ENCODE assay signal across 1 cellular context in the genomic region with DNA sequence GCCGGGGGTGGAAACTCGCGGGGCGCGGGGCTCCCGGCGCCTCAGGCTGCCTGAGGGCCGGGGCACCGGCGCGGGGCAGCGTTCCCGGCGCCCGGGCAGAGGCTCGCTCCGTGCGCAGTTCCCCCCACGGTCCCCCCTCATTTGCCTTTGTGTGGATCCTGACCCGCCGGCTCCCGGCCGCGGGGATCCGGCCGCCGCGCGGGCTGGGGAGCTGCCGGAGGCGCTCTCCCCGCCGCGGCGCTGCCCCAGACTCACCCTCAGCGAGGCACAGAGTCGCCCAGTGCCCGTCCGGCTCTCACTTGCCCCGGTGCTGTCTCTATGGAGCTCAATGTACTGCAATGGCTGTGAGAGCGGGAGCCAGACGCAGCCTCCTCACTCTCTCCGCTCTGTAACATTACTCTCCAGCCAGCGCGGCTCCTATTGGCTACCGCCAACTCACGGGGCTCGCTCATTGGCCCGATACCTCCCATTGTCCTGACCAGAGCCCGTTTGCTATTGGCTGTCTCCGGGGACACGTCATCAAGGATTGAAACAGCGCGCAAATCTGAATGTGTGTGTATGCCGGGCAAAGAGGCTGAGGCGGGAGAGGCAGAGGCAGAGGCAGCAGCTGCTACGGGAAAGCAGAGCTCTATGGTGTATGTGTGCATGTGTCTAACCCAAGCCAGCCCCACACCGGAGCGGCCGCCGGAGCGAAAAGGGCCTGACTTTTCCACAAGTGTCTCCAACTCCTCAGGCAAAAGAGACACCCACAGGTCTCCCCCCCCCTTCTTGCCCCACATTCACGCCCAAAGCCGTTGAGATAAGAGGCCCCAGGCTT.
TF ChIP-seq lines count a peak whose summit lies in the region.

HMGB1 (minus strand) TSS at position 396 of the 817 bp plus-strand sequence. CDS start 2,256 bp downstream, outside the sequence.

TF ChIP-seq in HepG2, 621 proteins besides CTCF, POLR2A, EP300 and RAD21 (continued from another document and continues in another):
- TF ChIP-seq, protein P1, sequence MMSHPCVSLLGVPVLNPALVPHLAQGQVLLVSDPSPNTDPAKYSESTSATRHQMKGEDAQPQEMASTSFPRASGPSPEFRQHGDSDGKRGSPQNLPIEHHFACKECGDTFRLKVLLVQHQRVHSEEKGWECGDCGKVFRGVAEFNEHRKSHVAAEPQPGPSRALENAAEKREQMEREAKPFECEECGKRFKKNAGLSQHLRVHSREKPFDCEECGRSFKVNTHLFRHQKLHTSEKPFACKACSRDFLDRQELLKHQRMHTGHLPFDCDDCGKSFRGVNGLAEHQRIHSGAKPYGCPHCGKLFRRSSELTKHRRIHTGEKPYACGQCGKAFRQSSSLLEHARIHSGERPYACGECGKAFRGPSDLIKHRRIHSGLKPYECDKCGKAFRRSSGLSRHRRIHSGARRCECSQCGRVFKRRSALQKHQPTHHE (CRISPR knock-in tag; IDR thresholded peaks at IDR 0.05; ENCODE audit: borderline replicate concordance) = no peak
- TF ChIP-seq, protein P2, sequence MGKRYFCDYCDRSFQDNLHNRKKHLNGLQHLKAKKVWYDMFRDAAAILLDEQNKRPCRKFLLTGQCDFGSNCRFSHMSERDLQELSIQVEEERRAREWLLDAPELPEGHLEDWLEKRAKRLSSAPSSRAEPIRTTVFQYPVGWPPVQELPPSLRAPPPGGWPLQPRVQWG (CRISPR knock-in tag; IDR thresholded peaks at IDR 0.05; ENCODE audit: borderline replicate concordance, low read depth) = no peak
- TF ChIP-seq, protein P3, sequence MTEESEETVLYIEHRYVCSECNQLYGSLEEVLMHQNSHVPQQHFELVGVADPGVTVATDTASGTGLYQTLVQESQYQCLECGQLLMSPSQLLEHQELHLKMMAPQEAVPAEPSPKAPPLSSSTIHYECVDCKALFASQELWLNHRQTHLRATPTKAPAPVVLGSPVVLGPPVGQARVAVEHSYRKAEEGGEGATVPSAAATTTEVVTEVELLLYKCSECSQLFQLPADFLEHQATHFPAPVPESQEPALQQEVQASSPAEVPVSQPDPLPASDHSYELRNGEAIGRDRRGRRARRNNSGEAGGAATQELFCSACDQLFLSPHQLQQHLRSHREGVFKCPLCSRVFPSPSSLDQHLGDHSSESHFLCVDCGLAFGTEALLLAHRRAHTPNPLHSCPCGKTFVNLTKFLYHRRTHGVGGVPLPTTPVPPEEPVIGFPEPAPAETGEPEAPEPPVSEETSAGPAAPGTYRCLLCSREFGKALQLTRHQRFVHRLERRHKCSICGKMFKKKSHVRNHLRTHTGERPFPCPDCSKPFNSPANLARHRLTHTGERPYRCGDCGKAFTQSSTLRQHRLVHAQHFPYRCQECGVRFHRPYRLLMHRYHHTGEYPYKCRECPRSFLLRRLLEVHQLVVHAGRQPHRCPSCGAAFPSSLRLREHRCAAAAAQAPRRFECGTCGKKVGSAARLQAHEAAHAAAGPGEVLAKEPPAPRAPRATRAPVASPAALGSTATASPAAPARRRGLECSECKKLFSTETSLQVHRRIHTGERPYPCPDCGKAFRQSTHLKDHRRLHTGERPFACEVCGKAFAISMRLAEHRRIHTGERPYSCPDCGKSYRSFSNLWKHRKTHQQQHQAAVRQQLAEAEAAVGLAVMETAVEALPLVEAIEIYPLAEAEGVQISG (CRISPR knock-in tag; IDR thresholded peaks at IDR 0.05) = peak; percentile 71
- TF ChIP-seq ZNF160 (CRISPR knock-in tag; IDR thresholded peaks at IDR 0.05) = no peak
- 0 out of 2 replicates have a peak, but pooled peaks have one; percentile 69 for TF ChIP-seq PCBP1 (IDR thresholded peaks at IDR 0.05; ENCODE audit: borderline replicate concordance, low read depth, low read length)
- TF ChIP-seq ZNF235 (CRISPR knock-in tag; IDR thresholded peaks at IDR 0.05; ENCODE audit: borderline replicate concordance) = no peak
- TF ChIP-seq ZNF180 (CRISPR knock-in tag; IDR thresholded peaks at IDR 0.05; ENCODE audit: borderline replicate concordance, low read depth) = no peak
- no peak for TF ChIP-seq TEAD2 (CRISPR knock-in tag; IDR thresholded peaks at IDR 0.05)
- no peak; the same call in 1 of the 2 replicates for TF ChIP-seq ZFP91 (CRISPR knock-in tag; IDR thresholded peaks at IDR 0.05; ENCODE audit: borderline replicate concordance)
- no peak for TF ChIP-seq HNRNPK (IDR thresholded peaks at IDR 0.05; ENCODE audit: low read depth, low read length, poor library complexity, severe bottlenecking)
- TF ChIP-seq, protein P4, sequence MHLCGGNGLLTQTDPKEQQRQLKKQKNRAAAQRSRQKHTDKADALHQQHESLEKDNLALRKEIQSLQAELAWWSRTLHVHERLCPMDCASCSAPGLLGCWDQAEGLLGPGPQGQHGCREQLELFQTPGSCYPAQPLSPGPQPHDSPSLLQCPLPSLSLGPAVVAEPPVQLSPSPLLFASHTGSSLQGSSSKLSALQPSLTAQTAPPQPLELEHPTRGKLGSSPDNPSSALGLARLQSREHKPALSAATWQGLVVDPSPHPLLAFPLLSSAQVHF (CRISPR knock-in tag; IDR thresholded peaks at IDR 0.05) = no peak
- TF ChIP-seq ZNF550 (CRISPR knock-in tag; IDR thresholded peaks at IDR 0.05; ENCODE audit: borderline replicate concordance) = no peak
- no peak for TF ChIP-seq JUND (CRISPR knock-in tag; IDR thresholded peaks at IDR 0.05)
- TF ChIP-seq RCOR2 (CRISPR knock-in tag; IDR thresholded peaks at IDR 0.05) = no peak
- TF ChIP-seq, protein P5, sequence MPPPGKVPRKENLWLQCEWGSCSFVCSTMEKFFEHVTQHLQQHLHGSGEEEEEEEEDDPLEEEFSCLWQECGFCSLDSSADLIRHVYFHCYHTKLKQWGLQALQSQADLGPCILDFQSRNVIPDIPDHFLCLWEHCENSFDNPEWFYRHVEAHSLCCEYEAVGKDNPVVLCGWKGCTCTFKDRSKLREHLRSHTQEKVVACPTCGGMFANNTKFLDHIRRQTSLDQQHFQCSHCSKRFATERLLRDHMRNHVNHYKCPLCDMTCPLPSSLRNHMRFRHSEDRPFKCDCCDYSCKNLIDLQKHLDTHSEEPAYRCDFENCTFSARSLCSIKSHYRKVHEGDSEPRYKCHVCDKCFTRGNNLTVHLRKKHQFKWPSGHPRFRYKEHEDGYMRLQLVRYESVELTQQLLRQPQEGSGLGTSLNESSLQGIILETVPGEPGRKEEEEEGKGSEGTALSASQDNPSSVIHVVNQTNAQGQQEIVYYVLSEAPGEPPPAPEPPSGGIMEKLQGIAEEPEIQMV (CRISPR knock-in tag; IDR thresholded peaks at IDR 0.05; ENCODE audit: low read depth) = no peak
- TF ChIP-seq, protein P6, sequence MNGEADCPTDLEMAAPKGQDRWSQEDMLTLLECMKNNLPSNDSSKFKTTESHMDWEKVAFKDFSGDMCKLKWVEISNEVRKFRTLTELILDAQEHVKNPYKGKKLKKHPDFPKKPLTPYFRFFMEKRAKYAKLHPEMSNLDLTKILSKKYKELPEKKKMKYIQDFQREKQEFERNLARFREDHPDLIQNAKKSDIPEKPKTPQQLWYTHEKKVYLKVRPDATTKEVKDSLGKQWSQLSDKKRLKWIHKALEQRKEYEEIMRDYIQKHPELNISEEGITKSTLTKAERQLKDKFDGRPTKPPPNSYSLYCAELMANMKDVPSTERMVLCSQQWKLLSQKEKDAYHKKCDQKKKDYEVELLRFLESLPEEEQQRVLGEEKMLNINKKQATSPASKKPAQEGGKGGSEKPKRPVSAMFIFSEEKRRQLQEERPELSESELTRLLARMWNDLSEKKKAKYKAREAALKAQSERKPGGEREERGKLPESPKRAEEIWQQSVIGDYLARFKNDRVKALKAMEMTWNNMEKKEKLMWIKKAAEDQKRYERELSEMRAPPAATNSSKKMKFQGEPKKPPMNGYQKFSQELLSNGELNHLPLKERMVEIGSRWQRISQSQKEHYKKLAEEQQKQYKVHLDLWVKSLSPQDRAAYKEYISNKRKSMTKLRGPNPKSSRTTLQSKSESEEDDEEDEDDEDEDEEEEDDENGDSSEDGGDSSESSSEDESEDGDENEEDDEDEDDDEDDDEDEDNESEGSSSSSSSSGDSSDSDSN (CRISPR knock-in tag; IDR thresholded peaks at IDR 0.05) = peak; percentile 57
- TF ChIP-seq ERF (CRISPR knock-in tag; IDR thresholded peaks at IDR 0.05) = no peak
- TF ChIP-seq DDIT3 (CRISPR knock-in tag; IDR thresholded peaks at IDR 0.05) = no peak
- no peak for TF ChIP-seq PHF8 (CRISPR knock-in tag; IDR thresholded peaks at IDR 0.05)
- no peak for TF ChIP-seq ZNF24 (IDR thresholded peaks at IDR 0.05)
- TF ChIP-seq ZNF660 (CRISPR knock-in tag; IDR thresholded peaks at IDR 0.05; ENCODE audit: borderline replicate concordance, low read depth) = no peak
- no peak for TF ChIP-seq THAP7 (CRISPR knock-in tag; IDR thresholded peaks at IDR 0.05)
- TF ChIP-seq, protein P7, sequence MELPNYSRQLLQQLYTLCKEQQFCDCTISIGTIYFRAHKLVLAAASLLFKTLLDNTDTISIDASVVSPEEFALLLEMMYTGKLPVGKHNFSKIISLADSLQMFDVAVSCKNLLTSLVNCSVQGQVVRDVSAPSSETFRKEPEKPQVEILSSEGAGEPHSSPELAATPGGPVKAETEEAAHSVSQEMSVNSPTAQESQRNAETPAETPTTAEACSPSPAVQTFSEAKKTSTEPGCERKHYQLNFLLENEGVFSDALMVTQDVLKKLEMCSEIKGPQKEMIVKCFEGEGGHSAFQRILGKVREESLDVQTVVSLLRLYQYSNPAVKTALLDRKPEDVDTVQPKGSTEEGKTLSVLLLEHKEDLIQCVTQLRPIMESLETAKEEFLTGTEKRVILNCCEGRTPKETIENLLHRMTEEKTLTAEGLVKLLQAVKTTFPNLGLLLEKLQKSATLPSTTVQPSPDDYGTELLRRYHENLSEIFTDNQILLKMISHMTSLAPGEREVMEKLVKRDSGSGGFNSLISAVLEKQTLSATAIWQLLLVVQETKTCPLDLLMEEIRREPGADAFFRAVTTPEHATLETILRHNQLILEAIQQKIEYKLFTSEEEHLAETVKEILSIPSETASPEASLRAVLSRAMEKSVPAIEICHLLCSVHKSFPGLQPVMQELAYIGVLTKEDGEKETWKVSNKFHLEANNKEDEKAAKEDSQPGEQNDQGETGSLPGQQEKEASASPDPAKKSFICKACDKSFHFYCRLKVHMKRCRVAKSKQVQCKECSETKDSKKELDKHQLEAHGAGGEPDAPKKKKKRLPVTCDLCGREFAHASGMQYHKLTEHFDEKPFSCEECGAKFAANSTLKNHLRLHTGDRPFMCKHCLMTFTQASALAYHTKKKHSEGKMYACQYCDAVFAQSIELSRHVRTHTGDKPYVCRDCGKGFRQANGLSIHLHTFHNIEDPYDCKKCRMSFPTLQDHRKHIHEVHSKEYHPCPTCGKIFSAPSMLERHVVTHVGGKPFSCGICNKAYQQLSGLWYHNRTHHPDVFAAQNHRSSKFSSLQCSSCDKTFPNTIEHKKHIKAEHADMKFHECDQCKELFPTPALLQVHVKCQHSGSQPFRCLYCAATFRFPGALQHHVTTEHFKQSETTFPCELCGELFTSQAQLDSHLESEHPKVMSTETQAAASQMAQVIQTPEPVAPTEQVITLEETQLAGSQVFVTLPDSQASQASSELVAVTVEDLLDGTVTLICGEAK (IDR thresholded peaks at IDR 0.05) = no peak
- TF ChIP-seq, protein P7 (CRISPR knock-in tag; IDR thresholded peaks at IDR 0.05) = no peak
- TF ChIP-seq ZNF570 (CRISPR knock-in tag; IDR thresholded peaks at IDR 0.05; ENCODE audit: borderline replicate concordance) = no peak
- no peak for TF ChIP-seq NCOA2 (CRISPR knock-in tag; IDR thresholded peaks at IDR 0.05)
- TF ChIP-seq ZNF567 (CRISPR knock-in tag; IDR thresholded peaks at IDR 0.05; ENCODE audit: borderline replicate concordance) = no peak
- TF ChIP-seq ZNF547 (CRISPR knock-in tag; IDR thresholded peaks at IDR 0.05) = no peak; the same call in 1 of the 2 replicates
- no peak for TF ChIP-seq SMC3 (IDR thresholded peaks at IDR 0.05; ENCODE audit: low read length)
- TF ChIP-seq ATF7-NPFF (CRISPR knock-in tag; IDR thresholded peaks at IDR 0.05; ENCODE audit: low read depth) = peak; percentile 76; the same call in 1 of the 2 replicates
- no peak for TF ChIP-seq SNAPC2 (CRISPR knock-in tag; IDR thresholded peaks at IDR 0.05)
- TF ChIP-seq ZNF260 (CRISPR knock-in tag; IDR thresholded peaks at IDR 0.05; ENCODE audit: borderline replicate concordance, low read depth) = no peak
- peak; percentile 93 for TF ChIP-seq CREM (IDR thresholded peaks at IDR 0.05)
- no peak for TF ChIP-seq CREM (CRISPR knock-in tag; IDR thresholded peaks at IDR 0.05)
